8 cellular contexts compared by ENCODE assay signal in the genomic region with DNA sequence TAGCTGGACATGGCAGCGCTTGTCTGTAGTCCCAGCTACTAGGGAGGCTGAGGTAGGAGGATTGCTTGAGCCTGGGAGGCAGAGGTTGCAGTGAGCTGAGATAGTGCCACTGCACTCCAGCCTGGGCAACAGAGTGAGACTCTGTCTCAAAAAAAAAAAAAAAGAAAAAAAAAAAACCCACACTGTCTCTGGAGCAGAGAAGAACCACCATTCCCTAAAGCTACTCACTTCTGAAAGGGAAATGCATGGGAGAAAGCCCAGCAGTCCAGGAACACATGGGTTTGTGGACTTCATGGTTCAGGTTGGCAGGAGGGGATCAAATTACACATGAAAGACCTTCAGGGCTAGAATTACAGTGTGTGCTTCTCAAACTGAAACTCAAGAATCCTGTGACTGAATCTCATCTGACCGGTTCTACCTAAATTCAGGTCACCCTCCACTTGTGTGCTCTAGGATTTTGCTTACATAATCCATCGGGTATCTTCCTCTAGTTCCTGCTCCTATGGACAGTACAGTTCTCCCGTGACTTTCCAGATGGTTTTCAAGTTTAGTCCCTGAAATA. TPM values are rescaled to one million over a fixed set of nuclear protein-coding genes. Genes with fewer than 3 reads are reported as not detected.
DNase-seq lines count a peak whose midpoint lies in the region; ATAC-seq and TF ChIP-seq lines count a peak whose summit lies in the region.

No MANE protein-coding gene starts in this region.

- H3K79me2 ChIP-seq in Karpas-422 (ENCODE audit: low read length), result peaks cover 4% of the 10 kb centered on the region; the same call in 1 of the 2 replicates

- no peak overlapping the region for H3K4me2 ChIP-seq in Karpas-422 (ENCODE audit: low read depth, low read length, poor library complexity, severe bottlenecking)

- H3K9me2 ChIP-seq in Karpas-422 (replicated peaks; ENCODE audit: insufficient read depth, low read length), result no peaks in the 10 kb centered on the region

- no peak for TF ChIP-seq POLR2A in spleen (IDR thresholded peaks at IDR 0.05)

- no peak overlapping the region for H3K9ac ChIP-seq in Karpas-422 (ENCODE audit: low read length)

- H3K4me3 ChIP-seq in Karpas-422 (ENCODE audit: low read length) (no peak overlapping the region), spleen (no peak overlapping the region)

- no peak for ATAC-seq in sciatic nerve

- H3K27ac ChIP-seq in Karpas-422 (ENCODE audit: low read length), result no peak overlapping the region
- H3K27ac ChIP-seq in spleen, result peak overlapping the region in 1 of 8 donors; percentile 22

- peaks cover 33% of the 10 kb centered on the region for H4K20me1 ChIP-seq in Karpas-422 (ENCODE audit: insufficient read depth, low read depth, low read length)

- H3K36me3 ChIP-seq in Karpas-422 (ENCODE audit: insufficient read depth, low read length), result peaks cover 79% of the 10 kb centered on the region
- H3K36me3 ChIP-seq in spleen, result peaks cover 7 to 100% (median 93%) of the 10 kb centered on the region in 6 donors

- intact Hi-C loops in sciatic nerve (cut with DNase I), result no loop called here
- intact Hi-C loops in spleen (cut with DNase I; ENCODE audit: low total_unique reads), result no loop called here

- DNase-seq in ELF-1 (ENCODE audit: low read depth, low spot score) (peak; percentile 87), NCI-H146 treated with DMSO at 0.1 percent for 48 hours (lab: John Stamatoyannopoulos, UW; ENCODE audit: unreplicated experiment) (peak; percentile 53), astrocyte of the hippocampus (ENCODE audit: low read depth, low spot score) (peak; percentile 22), myocyte (ENCODE audit: low read depth) (peak; percentile 9), Karpas-422 (no peak), sciatic nerve (ENCODE audit: low spot score) (no peak), spleen (no peak), dermis blood vessel endothelial cell (no peak)

- H3K4me1 ChIP-seq in Karpas-422 (ENCODE audit: low read length), result peaks cover 3% of the 10 kb centered on the region; the same call in 1 of the 2 replicates
- peaks cover 0 to 20% (median 0%) of the 10 kb centered on the region in 6 donors for H3K4me1 ChIP-seq in spleen

- TF ChIP-seq CTCF in spleen (IDR thresholded peaks at IDR 0.05 in 8 of 11, conservative IDR thresholded peaks at IDR 0.05 in 3 of 11), result no peak

- H3K9me3 ChIP-seq in Karpas-422 (ENCODE audit: low read length) (no peaks in the 10 kb centered on the region), spleen (no peaks in the 10 kb centered on the region)

- no peaks in the 10 kb centered on the region for H3K27me3 ChIP-seq in Karpas-422 (ENCODE audit: low read length)
- no peaks in the 10 kb centered on the region for H3K27me3 ChIP-seq in spleen (replicated peaks in 1 of 7)

- no peak overlapping the region for H2AFZ ChIP-seq in Karpas-422 (ENCODE audit: low read length)

- 73 to 89% (median 80%) methylated on average over 4 of the region's 4 CpGs for WGBS in spleen, 5 donors

RNA-seq across cellular contexts. Expression of a gene that starts 30.2 kb away (rescaled TPM):
- total RNA-seq in myocyte (not detected in 2 replicates), sciatic nerve (not detected), spleen (not detected), dermis blood vessel endothelial cell (not detected in 2 replicates)
- not detected for polyA plus RNA-seq in myocyte (2012)
- total RNA-seq in Karpas-422 (2014; rRNA removed; shearing (Covaris generic); ENCODE audit: low replicate concordance), result not detected in 2 replicates
- polyA plus RNA-seq in spleen, result not detected

RNA-seq across cellular contexts. Expression of a gene that starts 46.9 kb away (rescaled TPM):
- not detected in 2 replicates for total RNA-seq in myocyte
- not detected for polyA plus RNA-seq in myocyte (2012)
- 352 and 415 TPM in 2 replicates for total RNA-seq in Karpas-422 (2014; rRNA removed; shearing (Covaris generic); ENCODE audit: low replicate concordance)
- total RNA-seq in sciatic nerve, result 52.7 TPM
- 100 to 1,000 TPM; 488 to 968 (median 620) TPM for total RNA-seq in spleen
- 100 to 1,000 TPM; 155 to 226 (median 206) TPM for polyA plus RNA-seq in spleen
- total RNA-seq in dermis blood vessel endothelial cell, result 0.14 TPM in 1 of 2 replicates, not detected in the other

Comparison
In these comparisons a context has a peak if more than half of its experiments do, and no peak if none do; other contexts are left out.
1. DNase-seq: peak in ELF-1 (single experiment), NCI-H146 treated with DMSO at 0.1 percent for 48 hours (single experiment), astrocyte of the hippocampus (single experiment) and myocyte (single experiment); none in Karpas-422 (single experiment), sciatic nerve (single experiment), spleen (single experiment) and dermis blood vessel endothelial cell (single experiment).
2. RNA of a gene that starts 46.9 kb away (total RNA-seq): 488 to 968 TPM in spleen, 352 to 415 TPM in Karpas-422 and 52.7 TPM in sciatic nerve (single experiment); not detected in myocyte and 0.14 TPM in dermis blood vessel endothelial cell; every median in the first group is over 10 times any median in the second.